In the genomic region with DNA sequence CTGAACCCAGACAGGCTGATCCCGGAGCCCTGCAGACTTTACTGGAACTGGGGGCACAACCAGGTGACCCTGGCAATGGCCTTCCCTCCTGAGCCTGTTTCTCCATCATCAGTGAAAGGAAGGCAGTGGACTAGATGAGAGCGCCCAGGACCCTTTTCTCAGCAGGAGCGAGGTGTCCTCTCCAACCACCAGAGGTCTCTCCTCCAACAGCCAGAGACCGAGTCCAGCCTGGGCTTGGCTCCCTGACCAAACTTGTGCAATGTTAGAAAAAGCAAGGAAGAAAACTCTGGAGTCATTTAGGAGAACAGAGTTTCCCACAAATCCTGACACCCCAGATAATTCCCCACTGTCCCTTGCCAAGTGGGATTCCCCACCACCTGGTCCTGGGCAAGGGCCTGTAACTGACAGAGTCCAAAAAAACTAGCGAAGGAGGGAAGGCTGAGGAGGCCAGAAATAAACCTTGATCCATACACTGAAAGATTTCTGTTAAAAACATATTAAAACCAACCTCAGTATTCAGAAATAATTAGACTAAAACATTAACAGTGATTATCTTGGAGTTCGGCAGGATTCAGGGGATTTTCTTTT, we compare ENCODE assay signal across 8 cellular contexts. TPM values are rescaled to one million over a fixed set of nuclear protein-coding genes. Genes with fewer than 3 reads are reported as not detected.
DNase-seq lines count a peak whose midpoint lies in the region; ATAC-seq and TF ChIP-seq lines count a peak whose summit lies in the region.

No MANE protein-coding gene starts in this region.

- no peaks in the 10 kb centered on the region for H3K27me3 ChIP-seq in MM.1S (replicated peaks; ENCODE audit: insufficient read depth, low read length)
- no peaks in the 10 kb centered on the region for H3K27me3 ChIP-seq in CD8-positive, alpha-beta memory T cell (ENCODE audit: insufficient read depth, low read length, poor library complexity, severe bottlenecking)

- no peak overlapping the region for H3K4me3 Mint-ChIP-seq in CD8-positive, alpha-beta memory T cell

- CTCF ChIA-PET in CD8-positive, alpha-beta memory T cell (lab: Charles Lee), result no interaction called here

- no peaks in the 10 kb centered on the region for H3K4me1 Mint-ChIP-seq in CD8-positive, alpha-beta memory T cell

- in situ Hi-C loops in astrocyte of the cerebellum (cut with HindIII; ENCODE audit: low sequenced_read_pairs), result loop anchor here (25.0 kb wide), 1 partner anchor 173 kb away; no protein-coding TSS in a partner anchor

- H3K27me3 Mint-ChIP-seq in CD8-positive, alpha-beta memory T cell, result no peaks in the 10 kb centered on the region

- H3K79me2 ChIP-seq in MM.1S (ENCODE audit: low read length), result no peaks in the 10 kb centered on the region

- H3K36me3 Mint-ChIP-seq in CD8-positive, alpha-beta memory T cell, result no peaks in the 10 kb centered on the region

- ATAC-seq in GM21367 (IDR thresholded peaks at IDR 0.05; ENCODE audit: unreplicated experiment), result no peak

- TF ChIP-seq CTCF in MM.1S (IDR thresholded peaks at IDR 0.05; ENCODE audit: low read length) (peak; percentile 14; the same call in 1 of the 2 replicates), astrocyte of the cerebellum (IDR thresholded peaks at IDR 0.05; ENCODE audit: low read depth, low read length, missing control alignments) (peak; percentile 92)

- H3K4me1 ChIP-seq in MM.1S (ENCODE audit: low read length), result no peaks in the 10 kb centered on the region
- H3K4me1 ChIP-seq in CD8-positive, alpha-beta memory T cell (ENCODE audit: insufficient read depth, low read length), result no peaks in the 10 kb centered on the region

- H3K27ac Mint-ChIP-seq in CD8-positive, alpha-beta memory T cell, result no peak overlapping the region

- POLR2A ChIA-PET in CD8-positive, alpha-beta memory T cell (lab: Charles Lee), result no interaction called here

- no peak overlapping the region for H2AFZ ChIP-seq in MM.1S (ENCODE audit: low read length)

- H4K20me1 ChIP-seq in MM.1S (ENCODE audit: insufficient read depth, low read length), result no peaks in the 10 kb centered on the region

- no peaks in the 10 kb centered on the region for H3K9me3 Mint-ChIP-seq in CD8-positive, alpha-beta memory T cell

- H3F3A ChIP-seq in MM.1S (ENCODE audit: insufficient read depth, low read length), result no peaks in the 10 kb centered on the region

- H3K27ac ChIP-seq in MM.1S (ENCODE audit: low read length), result no peak overlapping the region
- no peak overlapping the region for H3K27ac ChIP-seq in CD8-positive, alpha-beta memory T cell (ENCODE audit: low read depth, low read length)

- peak; percentile 53 for DNase-seq in NCI-H2227 (lab: John Stamatoyannopoulos, UW; ENCODE audit: unreplicated experiment)
- DNase-seq in NCI-H2227 treated with DMSO at 0.1 percent for 48 hours (lab: John Stamatoyannopoulos, UW), result no peak
- no peak for DNase-seq in MM.1S
- DNase-seq in astrocyte of the cerebellum (ENCODE audit: low read depth), result peak; percentile 56
- peak; percentile 65 to 66 for DNase-seq in hippocampal formation (lab: John Stamatoyannopoulos, UW)
- peak; percentile 53 for DNase-seq in smooth muscle cell of the brain vasculature (ENCODE audit: low read depth, low spot score)
- no peak for DNase-seq in CD8-positive, alpha-beta memory T cell

- H3K9me3 ChIP-seq in MM.1S (replicated peaks; ENCODE audit: insufficient read depth, low read length), result no peaks in the 10 kb centered on the region
- no peaks in the 10 kb centered on the region for H3K9me3 ChIP-seq in CD8-positive, alpha-beta memory T cell (ENCODE audit: low read length)

- H3K4me2 ChIP-seq in MM.1S (ENCODE audit: low read depth, low read length), result no peak overlapping the region

- H3K36me3 ChIP-seq in MM.1S (replicated peaks; ENCODE audit: insufficient read depth, low read length), result no peaks in the 10 kb centered on the region
- H3K36me3 ChIP-seq in CD8-positive, alpha-beta memory T cell (ENCODE audit: insufficient read depth, low read length), result no peaks in the 10 kb centered on the region

- H3K9me2 ChIP-seq in MM.1S (replicated peaks; ENCODE audit: insufficient read depth, low read length), result no peaks in the 10 kb centered on the region

- no peak overlapping the region for H3K9ac ChIP-seq in MM.1S (ENCODE audit: low read length)

- no peak overlapping the region for H3K4me3 ChIP-seq in MM.1S (ENCODE audit: low read length)
- H3K4me3 ChIP-seq in astrocyte of the cerebellum (ENCODE audit: low read depth, low read length), result no peak overlapping the region
- no peak overlapping the region for H3K4me3 ChIP-seq in CD8-positive, alpha-beta memory T cell (ENCODE audit: low read length)

RNA-seq across cellular contexts. Expression of a gene that starts 9.0 kb away (rescaled TPM):
- 1 to 10 TPM; 4.8 to 5.0 TPM for total RNA-seq in CD8-positive, alpha-beta memory T cell
- polyA plus RNA-seq in CD8-positive, alpha-beta memory T cell, result not detected

RNA-seq across cellular contexts. Expression of a gene that starts 32.4 kb away (rescaled TPM):
- total RNA-seq in CD8-positive, alpha-beta memory T cell, result 100 to 1,000 TPM; 160 to 161 TPM
- 8.8 TPM for polyA plus RNA-seq in CD8-positive, alpha-beta memory T cell

RNA-seq across cellular contexts. Expression of a gene that starts 38.1 kb away (rescaled TPM):
- under 1 TPM; 0.24 to 0.33 TPM for total RNA-seq in CD8-positive, alpha-beta memory T cell
- not detected for polyA plus RNA-seq in CD8-positive, alpha-beta memory T cell

RNA-seq across cellular contexts. Expression of a gene that starts 41.3 kb away (rescaled TPM):
- under 1 TPM in 1 of 2 experiments, not detected in 1; 0.29 TPM for total RNA-seq in CD8-positive, alpha-beta memory T cell
- polyA plus RNA-seq in CD8-positive, alpha-beta memory T cell, result not detected

Comparison
In these comparisons a context has a peak if more than half of its experiments do, and no peak if none do; other contexts are left out.
1. DNase-seq: peak in NCI-H2227 (single experiment), astrocyte of the cerebellum (single experiment), hippocampal formation (2 of 2) and smooth muscle cell of the brain vasculature (single experiment); none in NCI-H2227 treated with DMSO at 0.1 percent for 48 hours (single experiment), MM.1S (single experiment) and CD8-positive, alpha-beta memory T cell (0 of 5).